12 cellular contexts compared by ENCODE assay signal in genomic region chr1:11227106-11228077, GRCh38. TPM values are rescaled to one million over a fixed set of nuclear protein-coding genes. Genes with fewer than 3 reads are reported as not detected.
DNase-seq lines count a peak whose midpoint lies in the region; ATAC-seq and TF ChIP-seq lines count a peak whose summit lies in the region.
"Had no signal": no experiment of that assay in that cellular context is flagged by ENCODE, and none has a peak within 500 bp of the region (broad histone marks: within the 10 kb centered on the region; RNA-seq: fewer than 3 reads in every experiment).

No MANE protein-coding gene starts in this region.

- no peaks in the 10 kb centered on the region for H3K27me3 ChIP-seq in BLaER1
- no peaks in the 10 kb centered on the region for H3K27me3 ChIP-seq in neural progenitor cell
- H3K27me3 ChIP-seq: adrenal gland had no signal

- H3K27ac ChIP-seq in BLaER1 (peak overlapping the region; percentile 61), neural progenitor cell (no peak overlapping the region)
- H3K27ac ChIP-seq: adrenal gland, epithelial cell of prostate had no signal

- TF ChIP-seq CTCF in neural progenitor cell (IDR thresholded peaks at IDR 0.05), result no peak

- H3K4me1 ChIP-seq in BLaER1, result peaks cover 77% of the 10 kb centered on the region
- H3K4me1 ChIP-seq in neural progenitor cell, result no peaks in the 10 kb centered on the region
- H3K4me1 ChIP-seq: adrenal gland had no signal

- H4K20me1 ChIP-seq in BLaER1, result no peaks in the 10 kb centered on the region
- H4K20me1 ChIP-seq in neural progenitor cell (ENCODE audit: low read depth), result no peaks in the 10 kb centered on the region

- H3K4me2 ChIP-seq in BLaER1 (peak overlapping the region; percentile 72), neural progenitor cell (no peak overlapping the region)

- no peaks in the 10 kb centered on the region for H3K79me2 ChIP-seq in neural progenitor cell (ENCODE audit: low read depth)

- H3K27ac Mint-ChIP-seq in activated T-helper 2 cell treated with anti-CD3 and anti-CD28 coated beads, Interferon-gamma antibody, Interleukin-2, Interleukin-4, amounts not matched to agents 10 μg/mL and 5 μg/mL and 100 μg/mL, durations not matched to agents 14 hours and 24 hours and 36 hours, result peak overlapping the region; percentile 56
- H3K27ac Mint-ChIP-seq in neural progenitor cell, result no peak overlapping the region

- H3K9me3 ChIP-seq in BLaER1, result no peaks in the 10 kb centered on the region
- no peaks in the 10 kb centered on the region for H3K9me3 ChIP-seq in neural progenitor cell (ENCODE audit: low read depth)
- H3K9me3 ChIP-seq: adrenal gland had no signal

- H3K27me3 Mint-ChIP-seq in activated T-helper 2 cell treated with anti-CD3 and anti-CD28 coated beads, Interferon-gamma antibody, Interleukin-2, Interleukin-4, amounts not matched to agents 10 μg/mL and 5 μg/mL and 100 μg/mL, durations not matched to agents 14 hours and 24 hours and 36 hours (ENCODE audit: low read depth), result no peaks in the 10 kb centered on the region
- H3K27me3 Mint-ChIP-seq in neural progenitor cell (ENCODE audit: insufficient read depth, low read depth), result peaks cover 2% of the 10 kb centered on the region

- H3F3A ChIP-seq in neural progenitor cell (ENCODE audit: low read depth), result peaks cover 4% of the 10 kb centered on the region

- H3K9ac ChIP-seq in BLaER1 (no peak overlapping the region), neural progenitor cell (no peak overlapping the region)

- H3K36me3 ChIP-seq in BLaER1 (peaks cover 62% of the 10 kb centered on the region), neural progenitor cell (peaks cover 19% of the 10 kb centered on the region)

- ATAC-seq in GM18867 (IDR thresholded peaks at IDR 0.05; ENCODE audit: unreplicated experiment), result peak; percentile 80
- peak; percentile 68 for ATAC-seq in HG03280 (IDR thresholded peaks at IDR 0.05; ENCODE audit: unreplicated experiment)

- intact Hi-C loops in activated T-helper 2 cell treated with anti-CD3 and anti-CD28 coated beads, Interferon-gamma antibody, Interleukin-2, Interleukin-4, amounts not matched to agents 10 μg/mL and 5 μg/mL and 100 μg/mL, durations not matched to agents 14 hours and 24 hours and 36 hours (cut with micrococcal nuclease), result no loop called here

- H2AFZ ChIP-seq in neural progenitor cell (replicated peaks), result no peak overlapping the region

- no peak overlapping the region for H3K4me3 Mint-ChIP-seq in activated T-helper 2 cell treated with anti-CD3 and anti-CD28 coated beads, Interferon-gamma antibody, Interleukin-2, Interleukin-4, amounts not matched to agents 10 μg/mL and 5 μg/mL and 100 μg/mL, durations not matched to agents 14 hours and 24 hours and 36 hours (ENCODE audit: low read depth)
- no peak overlapping the region for H3K4me3 Mint-ChIP-seq in neural progenitor cell

- H3K4me3 ChIP-seq in BLaER1 (peak overlapping the region; percentile 29), neural progenitor cell (no peak overlapping the region)
- H3K4me3 ChIP-seq: adrenal gland had no signal

- DNase-seq in activated T-helper 2 cell treated with anti-CD3 and anti-CD28 coated beads, Interferon-gamma antibody, Interleukin-2, Interleukin-4, amounts not matched to agents 10 μg/mL and 5 μg/mL and 100 μg/mL, durations not matched to agents 14 hours and 24 hours and 36 hours (ENCODE audit: low spot score), result no peak
- DNase-seq in NCI-H2029 (lab: John Stamatoyannopoulos, UW) (no peak), neural progenitor cell (ENCODE audit: low spot score) (no peak), OCI-M2 (lab: John Stamatoyannopoulos, UW; ENCODE audit: unreplicated experiment) (no peak)
- no peak for DNase-seq in activated effector memory CD4-positive, alpha-beta T cell treated with anti-CD3 and anti-CD28 coated beads, Interleukin-2, amount 50 U/mL, for 16 hours
- DNase-seq: adrenal gland, occipital lobe had no signal

- H3K9me3 Mint-ChIP-seq in activated T-helper 2 cell treated with anti-CD3 and anti-CD28 coated beads, Interferon-gamma antibody, Interleukin-2, Interleukin-4, amounts not matched to agents 10 μg/mL and 5 μg/mL and 100 μg/mL, durations not matched to agents 14 hours and 24 hours and 36 hours, result no peaks in the 10 kb centered on the region
- H3K9me3 Mint-ChIP-seq in neural progenitor cell, result no peaks in the 10 kb centered on the region

- H3K36me3 Mint-ChIP-seq in activated T-helper 2 cell treated with anti-CD3 and anti-CD28 coated beads, Interferon-gamma antibody, Interleukin-2, Interleukin-4, amounts not matched to agents 10 μg/mL and 5 μg/mL and 100 μg/mL, durations not matched to agents 14 hours and 24 hours and 36 hours (ENCODE audit: low read depth), result peaks cover 65% of the 10 kb centered on the region
- peaks cover 29% of the 10 kb centered on the region for H3K36me3 Mint-ChIP-seq in neural progenitor cell

- peaks cover 9% of the 10 kb centered on the region for H3K4me1 Mint-ChIP-seq in activated T-helper 2 cell treated with anti-CD3 and anti-CD28 coated beads, Interferon-gamma antibody, Interleukin-2, Interleukin-4, amounts not matched to agents 10 μg/mL and 5 μg/mL and 100 μg/mL, durations not matched to agents 14 hours and 24 hours and 36 hours (ENCODE audit: low read depth)
- no peaks in the 10 kb centered on the region for H3K4me1 Mint-ChIP-seq in neural progenitor cell

RNA-seq across cellular contexts. Expression of gene MTOR, which starts 35.0 kb away (rescaled TPM):
- 43.3 and 44.5 TPM in 2 replicates for total RNA-seq in activated T-helper 2 cell treated with anti-CD3 and anti-CD28 coated beads, Interferon-gamma antibody, Interleukin-2, Interleukin-4, amounts not matched to agents 10 μg/mL and 5 μg/mL and 100 μg/mL, durations not matched to agents 14 hours and 24 hours and 36 hours
- total RNA-seq in neural progenitor cell (ENCODE audit: low replicate concordance), result 55.8 and 69.1 TPM in 2 replicates

RNA-seq across cellular contexts. Expression of gene ANGPTL7, which starts 38.2 kb away (rescaled TPM):
- not detected in 2 replicates for total RNA-seq in activated T-helper 2 cell treated with anti-CD3 and anti-CD28 coated beads, Interferon-gamma antibody, Interleukin-2, Interleukin-4, amounts not matched to agents 10 μg/mL and 5 μg/mL and 100 μg/mL, durations not matched to agents 14 hours and 24 hours and 36 hours
- not detected in 2 replicates for total RNA-seq in neural progenitor cell (ENCODE audit: low replicate concordance)
- total RNA-seq: MCF 10A, occipital lobe had no signal

RNA-seq across cellular contexts. Expression of gene UBIAD1, which starts 45.6 kb away (rescaled TPM):
- 22.7 and 25.1 TPM in 2 replicates for total RNA-seq in activated T-helper 2 cell treated with anti-CD3 and anti-CD28 coated beads, Interferon-gamma antibody, Interleukin-2, Interleukin-4, amounts not matched to agents 10 μg/mL and 5 μg/mL and 100 μg/mL, durations not matched to agents 14 hours and 24 hours and 36 hours
- total RNA-seq in neural progenitor cell (ENCODE audit: low replicate concordance), result 11.0 and 17.7 TPM in 2 replicates
